ENCODE assay signal across 7 cellular contexts in the genomic region with DNA sequence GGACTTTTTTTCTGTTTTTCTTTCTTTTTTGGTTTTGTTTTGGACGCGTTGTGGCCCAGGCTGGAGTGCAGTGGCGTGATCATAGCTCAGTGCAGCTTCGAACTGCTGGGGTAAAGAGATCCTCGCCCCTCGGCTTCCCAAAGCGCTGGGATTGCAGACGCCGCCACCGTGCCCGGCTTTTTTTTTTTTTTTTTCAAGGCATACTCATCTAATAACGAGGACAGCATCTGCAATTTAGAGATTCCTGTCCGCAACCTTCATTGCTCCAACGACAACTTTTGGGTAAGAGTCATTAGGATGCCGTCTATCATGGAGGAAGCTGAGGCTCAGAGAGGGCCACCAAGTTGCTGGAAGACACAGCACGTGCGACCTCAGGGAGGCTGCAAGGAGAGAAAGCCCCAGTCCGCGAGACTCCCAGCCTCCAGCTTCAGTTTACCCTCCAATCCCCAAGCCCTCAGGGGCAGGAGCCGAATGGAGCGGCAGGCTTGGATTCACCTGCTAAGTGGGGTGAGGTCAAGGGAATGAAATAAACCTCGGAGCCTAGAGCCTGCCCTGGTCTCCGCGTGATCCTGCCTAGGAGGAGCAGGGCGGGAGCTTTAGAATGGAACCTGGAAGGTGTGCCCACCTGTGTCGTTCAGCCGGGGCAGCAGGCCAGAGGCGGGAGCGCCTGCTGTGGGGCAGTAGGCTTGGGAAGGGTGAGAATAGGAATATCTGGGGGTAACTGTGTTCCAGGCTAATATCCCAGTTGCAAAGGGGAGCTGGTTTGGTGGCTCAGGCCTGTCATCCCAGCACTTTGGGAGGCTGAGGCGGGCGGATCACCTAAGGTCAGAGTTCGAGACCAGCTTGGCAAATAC. TPM values are rescaled to one million over a fixed set of nuclear protein-coding genes. Genes with fewer than 3 reads are reported as not detected.
DNase-seq lines count a peak whose midpoint lies in the region; ATAC-seq and TF ChIP-seq lines count a peak whose summit lies in the region.

No MANE protein-coding gene starts in this region.

- H3K27me3 Mint-ChIP-seq in HFFc6 (ENCODE audit: insufficient read depth) = peaks cover 7% of the 10 kb centered on the region; the same call in 1 of the 2 replicates

- H3K27me3 ChIP-seq in iPS DF 6.9 (ENCODE audit: control insufficient read depth, insufficient read depth, low read length) = no peaks in the 10 kb centered on the region

- H3K4me3 Mint-ChIP-seq in HFFc6 = peak overlapping the region; percentile 96
- peak overlapping the region; percentile 94 for H3K4me3 Mint-ChIP-seq in stimulated activated effector memory CD8-positive, alpha-beta T cell treated with anti-CD3 and anti-CD28 coated beads, Interleukin-12 subunit alpha, Interleukin-12 subunit beta, amount 100 ng/mL, for 72 hours

- peaks cover 2% of the 10 kb centered on the region for H3K36me3 Mint-ChIP-seq in HFFc6 (ENCODE audit: low read depth)
- peaks cover 55% of the 10 kb centered on the region for H3K36me3 Mint-ChIP-seq in stimulated activated effector memory CD8-positive, alpha-beta T cell treated with anti-CD3 and anti-CD28 coated beads, Interleukin-12 subunit alpha, Interleukin-12 subunit beta, amount 100 ng/mL, for 72 hours

- ATAC-seq in stimulated activated effector memory CD8-positive, alpha-beta T cell treated with anti-CD3 and anti-CD28 coated beads, Interleukin-12 subunit alpha, Interleukin-12 subunit beta, amount 100 ng/mL, for 72 hours = no peak
- no peak for ATAC-seq in HG03045 (IDR thresholded peaks at IDR 0.05; ENCODE audit: unreplicated experiment)
- ATAC-seq in HG03521 (IDR thresholded peaks at IDR 0.05; ENCODE audit: unreplicated experiment) = no peak

- H3K27ac ChIP-seq in iPS DF 6.9 (ENCODE audit: low read length) = no peak overlapping the region

- TF ChIP-seq CTCF in HFFc6 (IDR thresholded peaks at IDR 0.05) = no peak
- no peak for TF ChIP-seq CTCF in WI38 (IDR thresholded peaks at IDR 0.05; ENCODE audit: low read depth, low read length)

- H3K4me3 ChIP-seq in WI38 (ENCODE audit: low read depth, low read length) = peak overlapping the region; percentile 69
- peak overlapping the region; percentile 69; the same call in 1 of the 2 replicates for H3K4me3 ChIP-seq in iPS DF 6.9 (ENCODE audit: low read length)

- H3K36me3 ChIP-seq in iPS DF 6.9 (ENCODE audit: control insufficient read depth, insufficient read depth, low read length) = peaks cover 5% of the 10 kb centered on the region; the same call in 1 of the 2 replicates

- peak overlapping the region; percentile 92 for H3K27ac Mint-ChIP-seq in HFFc6
- H3K27ac Mint-ChIP-seq in stimulated activated effector memory CD8-positive, alpha-beta T cell treated with anti-CD3 and anti-CD28 coated beads, Interleukin-12 subunit alpha, Interleukin-12 subunit beta, amount 100 ng/mL, for 72 hours = peak overlapping the region; percentile 94

- peaks cover 15% of the 10 kb centered on the region for H3K4me1 Mint-ChIP-seq in HFFc6 (ENCODE audit: low read depth)
- H3K4me1 Mint-ChIP-seq in stimulated activated effector memory CD8-positive, alpha-beta T cell treated with anti-CD3 and anti-CD28 coated beads, Interleukin-12 subunit alpha, Interleukin-12 subunit beta, amount 100 ng/mL, for 72 hours = peaks cover 36% of the 10 kb centered on the region

- H3K9me3 Mint-ChIP-seq in HFFc6 = no peaks in the 10 kb centered on the region
- no peaks in the 10 kb centered on the region for H3K9me3 Mint-ChIP-seq in stimulated activated effector memory CD8-positive, alpha-beta T cell treated with anti-CD3 and anti-CD28 coated beads, Interleukin-12 subunit alpha, Interleukin-12 subunit beta, amount 100 ng/mL, for 72 hours

- peaks cover 1% of the 10 kb centered on the region; the same call in 1 of the 2 replicates for H3K4me1 ChIP-seq in iPS DF 6.9 (ENCODE audit: control insufficient read depth, insufficient read depth, low read length)

- no CpG with 5 or more reads among the region's 32 CpGs for WGBS in iPS DF 6.9 (ENCODE audit: insufficient coverage, insufficient read length)

- no peaks in the 10 kb centered on the region for H3K9me3 ChIP-seq in iPS DF 6.9 (ENCODE audit: control insufficient read depth, insufficient read depth, low read length)

- DNase-seq in HFFc6 = peak; percentile 5
- no peak for DNase-seq in iPS DF 6.9 (ENCODE audit: low read depth, low spot score)
- no peak for DNase-seq in stimulated activated effector memory CD8-positive, alpha-beta T cell treated with anti-CD3 and anti-CD28 coated beads, Interleukin-12 subunit alpha, Interleukin-12 subunit beta, amount 100 ng/mL, for 72 hours (ENCODE audit: low spot score in 2 of 2)
- DNase-seq in stimulated activated CD4-positive, alpha-beta T cell treated with anti-CD3 and anti-CD28 coated beads, Interleukin-15, amount 100 ng/mL, for 24 hours = no peak

RNA-seq across cellular contexts. Expression of gene POLRMT, which starts 0.7 kb away (rescaled TPM):
- total RNA-seq in HFFc6 (2021; fragmentation: NEBNext Ultra II Directional; extraction: Animal tissue kit (Norgen Biotek cat#: 25700)) = 10 to 100 TPM; 29.9 to 44.2 (median 34.7) TPM

RNA-seq across cellular contexts. Expression of gene FGF22, which starts 5.7 kb away (rescaled TPM):
- total RNA-seq in HFFc6 (2021; fragmentation: NEBNext Ultra II Directional; extraction: Animal tissue kit (Norgen Biotek cat#: 25700)) = under 1 TPM in 2 of 6 experiments, not detected in 4; 0.17 to 0.18 TPM

RNA-seq across cellular contexts. Expression of gene RNF126, which starts 29.0 kb away (rescaled TPM):
- 10 to 100 TPM; 35.8 to 39.2 (median 38.2) TPM for total RNA-seq in HFFc6 (2021; fragmentation: NEBNext Ultra II Directional; extraction: Animal tissue kit (Norgen Biotek cat#: 25700))

RNA-seq across cellular contexts. Expression of gene FSTL3, which starts 42.2 kb away (rescaled TPM):
- 100 to 1,000 TPM in 3 of 6 experiments, 10 to 100 TPM in 3; 97.1 to 123 (median 101) TPM for total RNA-seq in HFFc6 (2021; fragmentation: NEBNext Ultra II Directional; extraction: Animal tissue kit (Norgen Biotek cat#: 25700))

RNA-seq across cellular contexts. Expression of gene HCN2, which starts 44.3 kb away (rescaled TPM):
- 1 to 10 TPM; 2.8 to 3.6 (median 3.1) TPM for total RNA-seq in HFFc6 (2021; fragmentation: NEBNext Ultra II Directional; extraction: Animal tissue kit (Norgen Biotek cat#: 25700))
